19 cellular contexts compared by ENCODE assay signal in genomic region chr5:67581203-67581602, GRCh38.
DNase-seq lines count a peak whose midpoint lies in the region; ATAC-seq, FAIRE-seq and TF ChIP-seq lines count a peak whose summit lies in the region.
"Had no signal": no experiment of that assay in that cellular context is flagged by ENCODE, and none has a peak within 500 bp of the region (broad histone marks: within the 10 kb centered on the region; RNA-seq: fewer than 3 reads in every experiment).

No MANE protein-coding gene starts in this region.

- no peaks in the 10 kb centered on the region for H3K9me3 ChIP-seq in Peyer's patch
- H3K9me3 ChIP-seq: adrenal gland had no signal

- H3K27ac ChIP-seq in Peyer's patch, result no peak overlapping the region
- H3K27ac ChIP-seq: adrenal gland, skin epidermis had no signal

- TF ChIP-seq CTCF in fibroblast of mammary gland (conservative IDR thresholded peaks at IDR 0.05; ENCODE audit: control insufficient read depth, insufficient read depth, low read depth, low read length) (no peak), Peyer's patch (IDR thresholded peaks at IDR 0.05) (no peak)

- no peaks in the 10 kb centered on the region for H3K4me1 ChIP-seq in Peyer's patch
- H3K4me1 ChIP-seq: adrenal gland had no signal

- peak; percentile 63 for ATAC-seq in activated naive CD8-positive, alpha-beta T cell treated with anti-CD3 and anti-CD28 coated beads, Interleukin-2, amount 50 U/mL, for 24 hours
- peak; percentile 83 for ATAC-seq in stimulated activated naive CD8-positive, alpha-beta T cell treated with anti-CD3 and anti-CD28 coated beads, Interleukin-15, amount 100 ng/mL, for 72 hours
- ATAC-seq: T-cell had no signal

- H3K9me3 Mint-ChIP-seq in activated naive CD8-positive, alpha-beta T cell treated with anti-CD3 and anti-CD28 coated beads, Interleukin-2, amount 50 U/mL, for 24 hours, result peaks cover 3% of the 10 kb centered on the region
- no peaks in the 10 kb centered on the region for H3K9me3 Mint-ChIP-seq in activated naive CD8-positive, alpha-beta T cell treated with anti-CD3 and anti-CD28 coated beads for 36 hours
- H3K9me3 Mint-ChIP-seq in stimulated activated naive CD8-positive, alpha-beta T cell treated with anti-CD3 and anti-CD28 coated beads, Interleukin-15, amount 100 ng/mL, for 72 hours, result peaks cover 4 to 5% of the 10 kb centered on the region in 2 donors
- H3K9me3 Mint-ChIP-seq: memory B cell had no signal

- H3K27me3 ChIP-seq in Peyer's patch, result no peaks in the 10 kb centered on the region
- H3K27me3 ChIP-seq: adrenal gland had no signal

- no peak for FAIRE-seq in frontal cortex (lab: Jason Lieb, UNC)

- no peak overlapping the region for H3K4me3 ChIP-seq in fibroblast of mammary gland (ENCODE audit: control insufficient read depth, low read depth, low read length)
- H3K4me3 ChIP-seq in Peyer's patch, result no peak overlapping the region
- H3K4me3 ChIP-seq: adrenal gland, skin epidermis had no signal

- no peaks in the 10 kb centered on the region for H3K36me3 Mint-ChIP-seq in activated naive CD8-positive, alpha-beta T cell treated with anti-CD3 and anti-CD28 coated beads, Interleukin-2, amount 50 U/mL, for 24 hours (ENCODE audit: low read depth)
- H3K36me3 Mint-ChIP-seq in activated naive CD8-positive, alpha-beta T cell treated with anti-CD3 and anti-CD28 coated beads for 36 hours, result no peaks in the 10 kb centered on the region
- H3K36me3 Mint-ChIP-seq: memory B cell, T-cell had no signal

- H3K36me3 ChIP-seq in Peyer's patch, result no peaks in the 10 kb centered on the region
- H3K36me3 ChIP-seq: adrenal gland had no signal

- no peak for DNase-seq in activated naive CD8-positive, alpha-beta T cell treated with anti-CD3 and anti-CD28 coated beads, Interleukin-2, amount 50 U/mL, for 24 hours
- DNase-seq in activated naive CD8-positive, alpha-beta T cell treated with anti-CD3 and anti-CD28 coated beads for 36 hours, result no peak
- peak; percentile 79 for DNase-seq in RKO (ENCODE audit: low spot score)
- DNase-seq in fibroblast of mammary gland (ENCODE audit: low read depth), result peak; percentile 86
- DNase-seq in stimulated activated naive CD8-positive, alpha-beta T cell treated with anti-CD3 and anti-CD28 coated beads, Interleukin-15, amount 100 ng/mL, for 72 hours, result peak in 1 of 2 donors; percentile 12
- no peak for DNase-seq in Peyer's patch
- DNase-seq in frontal cortex (ENCODE audit: low spot score in 2 of 2), result no peak
- DNase-seq in activated CD4-positive, alpha-beta T cell treated with anti-CD3 and anti-CD28 coated beads for 48 hours, result no peak
- DNase-seq: adrenal gland; Calu3; GOT3; IMR-90; NCI-H1417 treated with DMSO at 0.1 percent for 48 hours; NCI-H524; RPMI8226; stimulated activated naive CD4-positive, alpha-beta T cell treated with Interleukin-2 at 50 U/mL for 16 hours; T-cell had no signal

- no peak overlapping the region for H3K4me3 Mint-ChIP-seq in activated naive CD8-positive, alpha-beta T cell treated with anti-CD3 and anti-CD28 coated beads, Interleukin-2, amount 50 U/mL, for 24 hours
- no peak overlapping the region for H3K4me3 Mint-ChIP-seq in activated naive CD8-positive, alpha-beta T cell treated with anti-CD3 and anti-CD28 coated beads for 36 hours
- H3K4me3 Mint-ChIP-seq in stimulated activated naive CD8-positive, alpha-beta T cell treated with anti-CD3 and anti-CD28 coated beads, Interleukin-15, amount 100 ng/mL, for 72 hours, result no peak overlapping the region
- H3K4me3 Mint-ChIP-seq: memory B cell, T-cell had no signal

- no peak overlapping the region for H3K27ac Mint-ChIP-seq in activated naive CD8-positive, alpha-beta T cell treated with anti-CD3 and anti-CD28 coated beads, Interleukin-2, amount 50 U/mL, for 24 hours
- no peak overlapping the region for H3K27ac Mint-ChIP-seq in activated naive CD8-positive, alpha-beta T cell treated with anti-CD3 and anti-CD28 coated beads for 36 hours
- H3K27ac Mint-ChIP-seq in stimulated activated naive CD8-positive, alpha-beta T cell treated with anti-CD3 and anti-CD28 coated beads, Interleukin-15, amount 100 ng/mL, for 72 hours, result peak overlapping the region in 1 of 2 donors; percentile 84
- H3K27ac Mint-ChIP-seq: memory B cell, T-cell had no signal

- no peaks in the 10 kb centered on the region for H3K27me3 Mint-ChIP-seq in activated naive CD8-positive, alpha-beta T cell treated with anti-CD3 and anti-CD28 coated beads, Interleukin-2, amount 50 U/mL, for 24 hours
- H3K27me3 Mint-ChIP-seq in activated naive CD8-positive, alpha-beta T cell treated with anti-CD3 and anti-CD28 coated beads for 36 hours, result no peaks in the 10 kb centered on the region
- no peaks in the 10 kb centered on the region for H3K27me3 Mint-ChIP-seq in stimulated activated naive CD8-positive, alpha-beta T cell treated with anti-CD3 and anti-CD28 coated beads, Interleukin-15, amount 100 ng/mL, for 72 hours
- H3K27me3 Mint-ChIP-seq: memory B cell, T-cell had no signal

- no peak for TF ChIP-seq POLR2A in Peyer's patch (IDR thresholded peaks at IDR 0.05)

- no peaks in the 10 kb centered on the region for H3K4me1 Mint-ChIP-seq in activated naive CD8-positive, alpha-beta T cell treated with anti-CD3 and anti-CD28 coated beads, Interleukin-2, amount 50 U/mL, for 24 hours
- H3K4me1 Mint-ChIP-seq in activated naive CD8-positive, alpha-beta T cell treated with anti-CD3 and anti-CD28 coated beads for 36 hours, result peaks cover 6% of the 10 kb centered on the region
- H3K4me1 Mint-ChIP-seq in stimulated activated naive CD8-positive, alpha-beta T cell treated with anti-CD3 and anti-CD28 coated beads, Interleukin-15, amount 100 ng/mL, for 72 hours, result no peaks in the 10 kb centered on the region
- H3K4me1 Mint-ChIP-seq: memory B cell, T-cell had no signal

Comparison
In these comparisons a context has a peak if more than half of its experiments do, and no peak if none do; other contexts are left out.
1. DNase-seq: peak in RKO (single experiment) and fibroblast of mammary gland (single experiment); none in activated naive CD8-positive, alpha-beta T cell treated with anti-CD3 and anti-CD28 coated beads, Interleukin-2, amount 50 U/mL, for 24 hours (single experiment), activated naive CD8-positive, alpha-beta T cell treated with anti-CD3 and anti-CD28 coated beads for 36 hours (single experiment), Peyer's patch (0 of 3), frontal cortex (0 of 2) and activated CD4-positive, alpha-beta T cell treated with anti-CD3 and anti-CD28 coated beads for 48 hours (single experiment).